Comparison of ENCODE assay signal across 8 cellular contexts in the genomic region with DNA sequence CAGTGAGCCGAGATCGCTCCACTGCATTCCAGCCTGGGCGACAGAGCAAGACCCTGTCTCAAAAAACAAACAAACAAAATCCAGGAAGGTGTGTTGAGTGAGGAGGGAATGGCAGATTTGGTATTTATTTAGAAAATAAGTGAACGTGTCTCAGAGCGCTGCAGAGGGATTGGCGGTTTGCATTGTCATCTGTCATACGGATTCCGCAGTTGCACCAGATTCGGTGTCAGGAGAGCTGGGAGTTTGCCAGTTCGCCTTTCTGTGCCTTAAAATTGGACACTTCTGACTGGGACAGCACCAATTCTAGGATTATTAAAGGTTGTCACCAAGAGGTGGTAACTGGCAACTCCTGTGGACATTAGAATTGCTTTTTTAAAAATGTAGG. TPM values are rescaled to one million over a fixed set of nuclear protein-coding genes. Genes with fewer than 3 reads are reported as not detected.
A peak's percentile ranks its signal among the peaks of the same experiment; 100 is the strongest.
DNase-seq lines count a peak whose midpoint lies in the region; ATAC-seq and TF ChIP-seq lines count a peak whose summit lies in the region.

No MANE protein-coding gene starts in this region.

- no peak for TF ChIP-seq CTCF in GM06990 (IDR thresholded peaks at IDR 0.05; ENCODE audit: insufficient read depth, low read length, poor library complexity, severe bottlenecking)

- H3K9me3 ChIP-seq in ectodermal cell (ENCODE audit: control insufficient read depth, low read length) (no peaks in the 10 kb centered on the region), mucosa of stomach (ENCODE audit: control insufficient read depth, low read length) (no peaks in the 10 kb centered on the region)

- no peak for DNase-seq in GM06990 (ENCODE audit: extremely low read depth, insufficient read length)
- peak; percentile 66 for DNase-seq in OCI-M1 (lab: John Stamatoyannopoulos, UW)
- no peak for DNase-seq in GF-D8 (lab: John Stamatoyannopoulos, UW)
- DNase-seq in iPS-NIHi7 (ENCODE audit: extremely low spot score), result no peak

- WGBS in ectodermal cell, 2 experiments, result 42 to 46% methylated on average over 10 of the region's 10 CpGs

- H3K36me3 ChIP-seq in GM06990 (ENCODE audit: control insufficient read depth, insufficient read depth, low read length) (no peaks in the 10 kb centered on the region; the same call in 1 of the 2 replicates), ectodermal cell (ENCODE audit: control insufficient read depth, insufficient read depth, low read length) (peaks cover 4% of the 10 kb centered on the region), mucosa of stomach (ENCODE audit: control insufficient read depth, insufficient read depth, low read length) (no peaks in the 10 kb centered on the region)

- no peaks in the 10 kb centered on the region for H3K27me3 ChIP-seq in GM06990 (replicated peaks; ENCODE audit: control insufficient read depth, insufficient read depth, low read length)
- no peaks in the 10 kb centered on the region for H3K27me3 ChIP-seq in ectodermal cell (ENCODE audit: control insufficient read depth, insufficient read depth, low read length, poor library complexity, severe bottlenecking)
- no peaks in the 10 kb centered on the region for H3K27me3 ChIP-seq in mucosa of stomach (ENCODE audit: control insufficient read depth, insufficient read depth, low read length)

- ATAC-seq in GM18858 (IDR thresholded peaks at IDR 0.05; ENCODE audit: unreplicated experiment) (no peak), HG03378 (IDR thresholded peaks at IDR 0.05; ENCODE audit: unreplicated experiment) (no peak)

- H3K4me3 ChIP-seq in GM06990 (replicated peaks; ENCODE audit: low read depth, low read length) (peak overlapping the region; percentile 78), ectodermal cell (ENCODE audit: insufficient read depth, low read depth, low read length) (peak overlapping the region; percentile 85), mucosa of stomach (ENCODE audit: low read length) (peak overlapping the region; percentile 39)

- H3K4me1 ChIP-seq in ectodermal cell (ENCODE audit: control insufficient read depth, insufficient read depth, low read length) (peaks cover 3% of the 10 kb centered on the region), mucosa of stomach (ENCODE audit: control insufficient read depth, insufficient read depth, low read length) (peaks cover 25% of the 10 kb centered on the region)

- peak overlapping the region; percentile 67 for H3K9ac ChIP-seq in mucosa of stomach (ENCODE audit: low read length)

- no peak overlapping the region for H3K27ac ChIP-seq in ectodermal cell (ENCODE audit: insufficient read depth, low read depth, low read length, poor library complexity, severe bottlenecking)

RNA-seq across cellular contexts. Expression of a gene that starts 0.9 kb away (rescaled TPM):
- polyA plus RNA-seq in ectodermal cell (2013, experiment 1 of 4), result 32.1 TPM
- polyA plus RNA-seq in ectodermal cell (2013, experiment 2 of 4), result 24.6 TPM
- polyA plus RNA-seq in ectodermal cell (2013, experiment 3 of 4), result 22.4 TPM
- polyA plus RNA-seq in ectodermal cell (2013, experiment 4 of 4), result 25.5 TPM

RNA-seq across cellular contexts. Expression of a gene that starts 49.4 kb away (rescaled TPM):
- 13.6 TPM for polyA plus RNA-seq in ectodermal cell (2013, experiment 1 of 4)
- polyA plus RNA-seq in ectodermal cell (2013, experiment 2 of 4), result 18.7 TPM
- polyA plus RNA-seq in ectodermal cell (2013, experiment 3 of 4), result 15.5 TPM
- 15.6 TPM for polyA plus RNA-seq in ectodermal cell (2013, experiment 4 of 4)
